8 cellular contexts compared by ENCODE assay signal in the genomic region with DNA sequence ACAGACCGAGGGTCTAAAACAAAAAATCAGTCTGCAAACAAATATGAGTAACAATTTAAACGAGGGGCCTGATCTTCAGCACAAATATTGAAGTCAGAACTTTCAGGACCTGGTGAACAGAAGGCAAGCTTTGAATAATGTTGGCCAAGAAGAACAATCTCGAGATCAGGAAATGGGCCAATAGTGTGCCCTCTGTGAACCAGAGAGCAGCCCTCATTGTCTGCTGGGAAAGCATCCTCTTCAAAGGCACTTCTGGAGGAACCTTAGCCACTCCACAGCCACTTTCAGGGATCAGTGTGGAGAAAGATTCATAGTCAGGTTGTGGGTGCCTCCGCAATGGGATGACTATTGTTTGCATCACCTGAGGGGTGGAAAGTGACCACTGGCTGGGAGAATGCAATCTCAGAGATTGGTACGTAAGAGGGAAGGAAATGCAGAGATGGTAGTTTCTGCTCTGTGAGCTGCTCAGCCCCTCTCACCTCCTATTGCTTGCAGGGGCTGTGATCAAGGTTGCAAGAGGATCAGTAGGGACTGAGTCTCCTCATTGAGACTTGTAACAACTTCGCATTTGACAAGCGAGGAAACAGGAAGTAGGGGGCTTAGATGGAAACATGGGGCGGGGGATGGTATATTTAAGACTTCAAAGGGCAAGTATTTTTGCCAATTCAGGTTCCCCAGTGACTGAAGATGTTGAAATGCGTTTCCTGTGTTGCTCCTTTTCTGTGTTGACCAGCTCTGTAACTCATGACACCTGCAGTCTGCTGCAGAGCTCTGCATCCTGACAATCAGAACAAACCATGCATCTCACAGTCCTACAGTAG. TPM values are rescaled to one million over a fixed set of nuclear protein-coding genes. Genes with fewer than 3 reads are reported as not detected.
A peak's percentile ranks its signal among the peaks of the same experiment; 100 is the strongest.
DNase-seq lines count a peak whose midpoint lies in the region; ATAC-seq and TF ChIP-seq lines count a peak whose summit lies in the region.

No MANE protein-coding gene starts in this region.

- ATAC-seq in HG03442 (IDR thresholded peaks at IDR 0.05; ENCODE audit: unreplicated experiment), result peak; percentile 44
- ATAC-seq in naive thymus-derived CD8-positive, alpha-beta T cell, result peak; percentile 86 to 89

- in situ Hi-C loops in GM13977 (cut with MboI; ENCODE audit: low pct_unique_long_range_greater_than_20kb, low sequenced_read_pairs, unreplicated experiment), result loop anchor here (25.0 kb wide), 1 partner anchor 660 kb away; no protein-coding TSS in a partner anchor

- no peaks in the 10 kb centered on the region for H3K27me3 Mint-ChIP-seq in naive thymus-derived CD8-positive, alpha-beta T cell

- H3K27ac Mint-ChIP-seq in naive thymus-derived CD8-positive, alpha-beta T cell, result peak overlapping the region; percentile 5 to 89 (median 78)

- POLR2A ChIA-PET in naive thymus-derived CD8-positive, alpha-beta T cell (lab: Charles Lee), result interaction anchor here (1.2 to 2.6 kb wide), 2 partner anchors 29 kb away, joined by 3 to 23 read pairs; partner anchors contain the start of gene IFRD1

- no peaks in the 10 kb centered on the region for H3K36me3 Mint-ChIP-seq in naive thymus-derived CD8-positive, alpha-beta T cell

- TF ChIP-seq CTCF in GM13977 (IDR thresholded peaks at IDR 0.05; ENCODE audit: extremely low read depth, insufficient read depth, missing control alignments), result no peak

- peak overlapping the region; percentile 0 to 77 (median 58) for H3K4me3 Mint-ChIP-seq in naive thymus-derived CD8-positive, alpha-beta T cell

- peaks cover 14 to 25% (median 20%) of the 10 kb centered on the region in 4 donors for H3K4me1 Mint-ChIP-seq in naive thymus-derived CD8-positive, alpha-beta T cell

- DNase-seq in ELF-1 (ENCODE audit: low read depth, low spot score) (peak; percentile 28), UCSD-AML1 (lab: John Stamatoyannopoulos, UW; ENCODE audit: unreplicated experiment) (peak; percentile 13), ecto neural progenitor cell (ENCODE audit: low spot score) (no peak), mucosa of gallbladder (ENCODE audit: low spot score) (no peak), GM13977 (ENCODE audit: low spot score) (no peak), DMS114 treated with DMSO at 0.1 percent for 48 hours (lab: John Stamatoyannopoulos, UW; ENCODE audit: unreplicated experiment) (no peak)
- peak in 8 of 10 donors; percentile 2 to 67 (median 20) for DNase-seq in naive thymus-derived CD8-positive, alpha-beta T cell

- H3K9me3 Mint-ChIP-seq in naive thymus-derived CD8-positive, alpha-beta T cell, result peaks cover 0 to 4% (median 2%) of the 10 kb centered on the region in 9 donors

RNA-seq across cellular contexts. Expression of gene IFRD1, which starts 28.4 kb away (rescaled TPM):
- total RNA-seq in naive thymus-derived CD8-positive, alpha-beta T cell, result 10 to 100 TPM; 64.3 to 72.8 TPM
- 10 to 100 TPM; 22.1 to 28.8 (median 24.0) TPM for polyA plus RNA-seq in naive thymus-derived CD8-positive, alpha-beta T cell
- total RNA-seq in mucosa of gallbladder, result 45.8 TPM

RNA-seq across cellular contexts. Expression of gene LSMEM1, which starts 58.9 kb away (rescaled TPM):
- 1 to 10 TPM; 2.9 to 3.3 TPM for total RNA-seq in naive thymus-derived CD8-positive, alpha-beta T cell
- polyA plus RNA-seq in naive thymus-derived CD8-positive, alpha-beta T cell, result under 1 TPM; 0.08 to 0.44 (median 0.34) TPM
- total RNA-seq in mucosa of gallbladder, result 2.2 TPM

Comparison
In these comparisons a context has a peak if more than half of its experiments do, and no peak if none do; other contexts are left out.
1. DNase-seq: peak in ELF-1 (single experiment), UCSD-AML1 (single experiment) and naive thymus-derived CD8-positive, alpha-beta T cell (8 of 10); none in ecto neural progenitor cell (single experiment), mucosa of gallbladder (single experiment), GM13977 (single experiment) and DMS114 treated with DMSO at 0.1 percent for 48 hours (single experiment).